Comparison of ENCODE assay signal across 16 cellular contexts in the genomic region with DNA sequence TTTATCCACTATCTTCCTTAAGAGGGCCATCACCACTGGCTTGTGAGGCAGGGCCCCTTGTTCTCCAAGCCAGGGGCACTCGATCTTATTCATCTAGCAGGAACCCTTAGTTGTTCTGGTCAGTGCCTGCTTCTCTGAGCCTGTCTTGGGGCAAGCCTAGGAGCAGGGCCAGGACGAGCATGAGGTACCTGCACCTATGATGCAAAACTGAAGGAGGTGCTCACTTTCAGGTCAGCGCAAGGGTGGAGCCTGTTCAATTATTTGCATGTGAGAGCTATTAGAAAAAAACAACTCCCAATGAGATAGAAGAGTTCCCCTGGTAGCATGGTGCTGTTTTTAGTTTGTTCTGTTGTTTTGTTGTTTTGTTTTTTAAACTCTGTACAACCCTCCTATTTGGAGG. TPM values are rescaled to one million over a fixed set of nuclear protein-coding genes. Genes with fewer than 3 reads are reported as not detected.
DNase-seq lines count a peak whose midpoint lies in the region; ATAC-seq, FAIRE-seq and TF ChIP-seq lines count a peak whose summit lies in the region.
"Had no signal": no experiment of that assay in that cellular context is flagged by ENCODE, and none has a peak within 500 bp of the region (broad histone marks: within the 10 kb centered on the region; RNA-seq: fewer than 3 reads in every experiment).

No MANE protein-coding gene starts in this region.

- no peaks in the 10 kb centered on the region for H3K79me1 ChIP-seq in H1 (ENCODE audit: low read depth, low read length)
- no peaks in the 10 kb centered on the region for H3K79me1 ChIP-seq in neuronal stem cell (ENCODE audit: low read depth, low read length)

- ATAC-seq in foreskin keratinocyte (no peak), GM21737 (IDR thresholded peaks at IDR 0.05; ENCODE audit: unreplicated experiment) (no peak)
- ATAC-seq: HepG2 had no signal

- peaks cover 4% of the 10 kb centered on the region for H3K23me2 ChIP-seq in H1 (ENCODE audit: low read depth, low read length)

- H2AK5ac ChIP-seq in H1 (ENCODE audit: low read depth, low read length), result no peak overlapping the region
- H2AK5ac ChIP-seq in neuronal stem cell (ENCODE audit: low read depth, low read length), result no peak overlapping the region

- H3K27me3 ChIP-seq in left ventricle myocardium inferior (ENCODE audit: low read depth) (peaks cover 3% of the 10 kb centered on the region), H1 (replicated peaks in 1 of 4; ENCODE audit: control insufficient read depth in 3 of 4, extremely low read depth in 1 of 4, insufficient read depth in 3 of 4, low read length in 3 of 4) (no peaks in the 10 kb centered on the region; a peak in 1 of 7 replicates), neuronal stem cell (ENCODE audit: control insufficient read depth in 3 of 3, insufficient read depth in 3 of 3, low read depth in 1 of 3, low read length in 3 of 3) (peaks cover 0 to 17% (median 0%) of the 10 kb centered on the region in 3 experiments), foreskin keratinocyte (no peaks in the 10 kb centered on the region)
- H3K27me3 ChIP-seq: BLaER1 had no signal

- H2BK5ac ChIP-seq in H1 (ENCODE audit: low read depth, low read length) (no peak overlapping the region), neuronal stem cell (ENCODE audit: low read length) (no peak overlapping the region)

- TF ChIP-seq CTCF in left ventricle myocardium inferior (IDR thresholded peaks at IDR 0.05; ENCODE audit: borderline replicate concordance) (no peak), H1 (IDR thresholded peaks at IDR 0.05; ENCODE audit: control extremely low read depth in 1 of 3, insufficient read depth in 1 of 3, low read depth in 1 of 3, low read length in 3 of 3) (no peak), foreskin keratinocyte (conservative IDR thresholded peaks at IDR 0.05) (no peak)

- peaks cover 10% of the 10 kb centered on the region for H3K4me1 ChIP-seq in left ventricle myocardium inferior
- H3K4me1 ChIP-seq in H1 (replicated peaks in 1 of 4; ENCODE audit: control insufficient read depth in 3 of 4, insufficient read depth in 4 of 4, low read length in 3 of 4), result peaks cover 0 to 5% (median under 1%) of the 10 kb centered on the region in 4 experiments; a peak in 2 of 7 replicates
- peaks cover 0 to 5% of the 10 kb centered on the region in 2 donors for H3K4me1 ChIP-seq in neuronal stem cell (ENCODE audit: control insufficient read depth in 2 of 2, insufficient read depth in 1 of 2, low read depth in 1 of 2, low read length in 2 of 2)
- H3K4me1 ChIP-seq in foreskin keratinocyte, result no peaks in the 10 kb centered on the region

- no peak overlapping the region for H2BK20ac ChIP-seq in H1 (ENCODE audit: low read length)

- no peak overlapping the region for H2BK12ac ChIP-seq in H1 (ENCODE audit: low read depth, low read length)
- H2BK12ac ChIP-seq in neuronal stem cell (ENCODE audit: low read length), result no peak overlapping the region

- POLR2A ChIA-PET in H1 (lab: Charles Lee; ENCODE audit: partially characterized antibody), result interaction anchor here (0.6 to 1.5 kb wide), 3 partner anchors 21 to 373 kb away, joined by 3 read pairs; no protein-coding TSS in a partner anchor

- no peak overlapping the region for H3K9ac ChIP-seq in H1 (replicated peaks in 1 of 4; ENCODE audit: extremely low read depth in 1 of 4, low read depth in 3 of 4, low read length in 3 of 4)
- no peak overlapping the region for H3K9ac ChIP-seq in neuronal stem cell (ENCODE audit: low read depth, low read length, poor library complexity)
- H3K9ac ChIP-seq: BLaER1, GM23248 had no signal

- H3K27ac ChIP-seq in left ventricle myocardium inferior (replicated peaks) (peak overlapping the region; percentile 33), H1 (ENCODE audit: low read depth, low read length) (no peak overlapping the region), neuronal stem cell (replicated peaks; ENCODE audit: low read length) (no peak overlapping the region), foreskin keratinocyte (no peak overlapping the region)
- H3K27ac ChIP-seq: BLaER1, GM23248 had no signal

- H3K36me3 ChIP-seq in left ventricle myocardium inferior (no peaks in the 10 kb centered on the region), H1 (ENCODE audit: control insufficient read depth in 2 of 4, insufficient read depth in 4 of 4, low read length in 3 of 4) (no peaks in the 10 kb centered on the region), neuronal stem cell (replicated peaks in 1 of 2; ENCODE audit: control insufficient read depth in 2 of 2, insufficient read depth in 2 of 2, low read length in 2 of 2) (no peaks in the 10 kb centered on the region)
- H3K36me3 ChIP-seq: BLaER1 had no signal

- H4K20me1 ChIP-seq in H1 (replicated peaks in 1 of 2; ENCODE audit: control insufficient read depth in 1 of 2, insufficient read depth in 2 of 2, low read length in 2 of 2), result no peaks in the 10 kb centered on the region
- H4K20me1 ChIP-seq: BLaER1 had no signal

- WGBS in H1 (ENCODE audit: extremely low coverage in 1 of 2, insufficient coverage in 1 of 2, insufficient read length in 1 of 2, insufficient replicate concordance in 2 of 2, low coverage in 1 of 2, low lambda C conversion rate in 2 of 2, missing lambda C conversion rate in 1 of 2), 2 experiments, result 74% methylated on average over 3 of the region's 3 CpGs; no CpG with 5 or more reads in 1 of the 2 experiments
- no CpG with 5 or more reads among the region's 3 CpGs for WGBS in neuronal stem cell (ENCODE audit: extremely low coverage in 2 of 2, insufficient read length in 2 of 2, insufficient replicate concordance in 1 of 2), 2 donors

- H2BK120ac ChIP-seq in H1 (replicated peaks; ENCODE audit: low read depth, low read length), result no peak overlapping the region
- H2BK120ac ChIP-seq in neuronal stem cell (ENCODE audit: low read depth, low read length), result no peak overlapping the region

- CTCF ChIA-PET in H1 (lab: Charles Lee; ENCODE audit: partially characterized antibody), result interaction anchor here (0.9 to 15.1 kb wide), 8 partner anchors 8 to 48 kb away, joined by 5 to 496 read pairs (median 11); partner anchors contain the start of gene NPTN

- H3K23ac ChIP-seq in H1 (ENCODE audit: insufficient read length) (no peak overlapping the region), neuronal stem cell (ENCODE audit: low read depth, low read length, poor library complexity) (no peak overlapping the region)

- intact Hi-C loops in left ventricle myocardium inferior (cut with micrococcal nuclease), result no loop called here
- intact Hi-C loops in cardiac septum (cut with DNase I), result no loop called here

- H3K4ac ChIP-seq in H1 (replicated peaks; ENCODE audit: insufficient read length, low read depth, low read length) (no peak overlapping the region), neuronal stem cell (ENCODE audit: low read length) (no peak overlapping the region)

- H4K8ac ChIP-seq in H1 (ENCODE audit: extremely low read depth, insufficient read depth, low read length), result no peak overlapping the region
- H4K8ac ChIP-seq in neuronal stem cell (ENCODE audit: low read depth, low read length), result no peak overlapping the region

- no peak overlapping the region; a peak in 1 of 4 replicates for H3K4me2 ChIP-seq in H1 (ENCODE audit: insufficient read depth in 1 of 2, low read depth in 2 of 2, low read length in 2 of 2)
- H3K4me2 ChIP-seq in neuronal stem cell (ENCODE audit: insufficient read depth, low read length, poor library complexity, severe bottlenecking), result no peak overlapping the region
- H3K4me2 ChIP-seq: BLaER1 had no signal

- DNase-seq in left ventricle myocardium inferior, result no peak
- DNase-seq in cardiac septum (ENCODE audit: low spot score), result no peak
- peak in 1 of 2 experiments; percentile 44 for DNase-seq in H1 (ENCODE audit: low read depth in 1 of 2, low spot score in 2 of 2)
- DNase-seq in neuronal stem cell (ENCODE audit: low spot score), result no peak
- no peak for DNase-seq in DMS 273 (lab: John Stamatoyannopoulos, UW; ENCODE audit: unreplicated experiment)
- no peak for DNase-seq in foreskin keratinocyte
- DNase-seq: 8988T; CD4-positive, alpha-beta memory T cell; DMS79 treated with DMSO at 0.1 percent for 48 hours; GF-D8; GM23248; H9 had no signal

- no peaks in the 10 kb centered on the region for H3K79me2 ChIP-seq in H1 (ENCODE audit: control insufficient read depth in 1 of 2, insufficient read depth in 2 of 2, low read length in 2 of 2)

- H3K14ac ChIP-seq in H1 (ENCODE audit: insufficient read length), result no peak overlapping the region
- no peak overlapping the region for H3K14ac ChIP-seq in neuronal stem cell (ENCODE audit: low read length)

- no peak for TF ChIP-seq POLR2A in H1 (IDR thresholded peaks at IDR 0.05; ENCODE audit: control extremely low read depth in 1 of 2, low read depth in 2 of 2, low read length in 2 of 2)

- TF ChIP-seq EP300 in H1 (IDR thresholded peaks at IDR 0.05; ENCODE audit: borderline replicate concordance in 1 of 2, low read depth in 2 of 2, low read length in 2 of 2), result no peak

- H2BK15ac ChIP-seq in H1 (ENCODE audit: low read length), result no peak overlapping the region
- peak overlapping the region; percentile 13 for H2BK15ac ChIP-seq in neuronal stem cell (ENCODE audit: low read length)

- H3K9me3 ChIP-seq in left ventricle myocardium inferior (replicated peaks) (no peaks in the 10 kb centered on the region), H1 (ENCODE audit: insufficient read depth in 2 of 2, low read depth in 1 of 2, low read length in 1 of 2) (no peaks in the 10 kb centered on the region), neuronal stem cell (replicated peaks in 1 of 2; ENCODE audit: control insufficient read depth in 2 of 2, insufficient read depth in 1 of 2, low read depth in 1 of 2, low read length in 2 of 2) (no peaks in the 10 kb centered on the region)
- H3K9me3 ChIP-seq: BLaER1 had no signal

- H4K91ac ChIP-seq in H1 (replicated peaks; ENCODE audit: insufficient read length, low read length) (no peak overlapping the region), neuronal stem cell (ENCODE audit: low read depth, low read length, poor library complexity) (no peak overlapping the region)

- TF ChIP-seq RAD21 in H1 (IDR thresholded peaks at IDR 0.05 in 1 of 2, conservative IDR thresholded peaks at IDR 0.05 in 1 of 2; ENCODE audit: low read depth in 2 of 2, low read length in 2 of 2), result no peak

- no peak overlapping the region for H3K56ac ChIP-seq in H1 (replicated peaks; ENCODE audit: insufficient read length, low read depth, low read length)

- no peak overlapping the region for H3K4me3 ChIP-seq in left ventricle myocardium inferior
- no peak overlapping the region for H3K4me3 ChIP-seq in H1 (ENCODE audit: extremely low read depth in 1 of 4, insufficient read depth in 2 of 4, low read depth in 3 of 4, low read length in 4 of 4)
- no peak overlapping the region for H3K4me3 ChIP-seq in neuronal stem cell (ENCODE audit: low read length in 2 of 2)
- H3K4me3 ChIP-seq: BLaER1, GM23248 had no signal

- H4K5ac ChIP-seq in H1 (ENCODE audit: insufficient read length, low read depth, low read length), result no peak overlapping the region

- FAIRE-seq in H1 (lab: Jason Lieb, UNC), result peak; percentile 48
- FAIRE-seq: HepG2 had no signal

- no peak overlapping the region for H3K18ac ChIP-seq in H1 (ENCODE audit: extremely low read depth, low read length)
- no peak overlapping the region for H3K18ac ChIP-seq in neuronal stem cell (ENCODE audit: low read length)

- peak overlapping the region; percentile 30; the same call in 1 of the 2 replicates for H2AFZ ChIP-seq in H1 (ENCODE audit: low read length)
- no peak overlapping the region for H2AFZ ChIP-seq in neuronal stem cell (ENCODE audit: low read length)
- H2AFZ ChIP-seq: GM23248 had no signal

RNA-seq across cellular contexts. Expression of gene CD276, which starts 5.0 kb away (rescaled TPM):
- total RNA-seq in left ventricle myocardium inferior (32.4 TPM), cardiac septum (40.6 TPM), foreskin keratinocyte (107 and 126 TPM in 2 replicates)
- total RNA-seq in H1 (2021; fragmentation: NEBNext Ultra II Directional; extraction: Animal tissue kit (Norgen Biotek cat#: 25700)), result 152 and 156 TPM in 2 replicates
- polyA plus RNA-seq in H1 (2011; rRNA removed) (158 and 190 TPM in 2 replicates), foreskin keratinocyte (118 and 129 TPM in 2 replicates)
- polyA plus RNA-seq in H1 (2011; cell fraction: cytosol; rRNA removed), result 79.5 TPM
- 197 TPM for polyA plus RNA-seq in H1 (2011; cell fraction: nucleus; rRNA removed)
- polyA plus RNA-seq in H1 (2012, experiment 1 of 2), result 143 to 200 TPM (median 177 TPM) in 4 replicates
- polyA plus RNA-seq in H1 (2012, experiment 2 of 2), result 186 TPM
- 290 TPM for polyA plus RNA-seq in H1 (2013, experiment 1 of 2)
- 333 TPM for polyA plus RNA-seq in H1 (2013, experiment 2 of 2)
- polyA minus RNA-seq in H1 (2011; rRNA and poly(A)+ RNA removed), result 116 and 197 TPM in 2 replicates
- 102 TPM for polyA minus RNA-seq in H1 (2011; cell fraction: cytosol; rRNA and poly(A)+ RNA removed)
- polyA minus RNA-seq in H1 (2011; cell fraction: nucleus; rRNA and poly(A)+ RNA removed), result 79.9 TPM
- 243 TPM for polyA plus RNA-seq in neuronal stem cell (2013, experiment 1 of 2)
- 246 TPM for polyA plus RNA-seq in neuronal stem cell (2013, experiment 2 of 2)
- polyA plus RNA-seq: CD4-positive, alpha-beta memory T cell; IgD-negative memory B cell had no signal

RNA-seq across cellular contexts. Expression of gene NPTN, which starts 46.0 kb away (rescaled TPM):
- 227 TPM for total RNA-seq in left ventricle myocardium inferior
- total RNA-seq in cardiac septum, result 175 TPM
- total RNA-seq in H1 (2021; fragmentation: NEBNext Ultra II Directional; extraction: Animal tissue kit (Norgen Biotek cat#: 25700)), result 113 TPM in 2 replicates
- polyA plus RNA-seq in H1 (2011; rRNA removed), result 59.7 and 67.0 TPM in 2 replicates
- polyA plus RNA-seq in H1 (2011; cell fraction: cytosol; rRNA removed), result 82.1 TPM
- polyA plus RNA-seq in H1 (2011; cell fraction: nucleus; rRNA removed), result 73.3 TPM
- polyA plus RNA-seq in H1 (2012, experiment 1 of 2), result 117 to 134 TPM (median 125 TPM) in 4 replicates
- 57.2 TPM for polyA plus RNA-seq in H1 (2012, experiment 2 of 2)
- polyA plus RNA-seq in H1 (2013, experiment 1 of 2), result 148 TPM
- 165 TPM for polyA plus RNA-seq in H1 (2013, experiment 2 of 2)
- polyA minus RNA-seq in H1 (2011; rRNA and poly(A)+ RNA removed), result 115 and 146 TPM in 2 replicates
- 50.1 TPM for polyA minus RNA-seq in H1 (2011; cell fraction: cytosol; rRNA and poly(A)+ RNA removed)
- polyA minus RNA-seq in H1 (2011; cell fraction: nucleus; rRNA and poly(A)+ RNA removed), result 81.5 TPM
- polyA plus RNA-seq in neuronal stem cell (2013, experiment 1 of 2), result 47.2 TPM
- polyA plus RNA-seq in neuronal stem cell (2013, experiment 2 of 2), result 47.3 TPM
- 174 and 184 TPM in 2 replicates for total RNA-seq in foreskin keratinocyte
- polyA plus RNA-seq in foreskin keratinocyte, result 65.2 and 89.3 TPM in 2 replicates
